14 cellular contexts compared by ENCODE assay signal in genomic region chr11:117900144-117900651, GRCh38. TPM values are rescaled to one million over a fixed set of nuclear protein-coding genes. Genes with fewer than 3 reads are reported as not detected.
DNase-seq lines count a peak whose midpoint lies in the region; ATAC-seq, FAIRE-seq and TF ChIP-seq lines count a peak whose summit lies in the region.
"Had no signal": no experiment of that assay in that cellular context is flagged by ENCODE, and none has a peak within 500 bp of the region (broad histone marks: within the 10 kb centered on the region; RNA-seq: fewer than 3 reads in every experiment).

No MANE protein-coding gene starts in this region.

- FAIRE-seq in GM12892 (lab: Jason Lieb, UNC) = peak; percentile 90

- ATAC-seq in GM19463 (IDR thresholded peaks at IDR 0.05; ENCODE audit: unreplicated experiment) = peak; percentile 79
- ATAC-seq in GM21390 (IDR thresholded peaks at IDR 0.05; ENCODE audit: unreplicated experiment) = no peak

- DNase-seq in GM12892 (ENCODE audit: insufficient read length) (no peak), NOMO-1 treated with DMSO at 0.1 percent for 48 hours (lab: John Stamatoyannopoulos, UW; ENCODE audit: unreplicated experiment) (peak; percentile 60), mesenteric fat pad (ENCODE audit: low spot score) (peak; percentile 28), NCI-H1694 (lab: John Stamatoyannopoulos, UW) (no peak)
- no peak for DNase-seq in activated CD4-positive, alpha-beta T cell treated with anti-CD3 and anti-CD28 coated beads for 4 hours
- DNase-seq: activated CD8-positive, alpha-beta memory T cell treated with anti-CD3 and anti-CD28 coated beads, Interleukin-2, amount 50 U/mL, for 4 hours; aorta; Calu3; NCI-H2029; stimulated activated CD4-positive, alpha-beta T cell treated with anti-CD3 and anti-CD28 coated beads, Interleukin-4, amount 100 ng/mL, for 4 hours; T-helper 2 cell had no signal

- no peak for TF ChIP-seq POLR2A in GM12892 (IDR thresholded peaks at IDR 0.05; ENCODE audit: low read depth, low read length)

RNA-seq across cellular contexts. Expression of gene FXYD6, which starts 23.7 kb away (rescaled TPM):
- polyA plus RNA-seq in GM12892 (2012; ENCODE audit: missing spikeins) = 1.1 TPM
- 21.5 TPM for total RNA-seq in mesenteric fat pad
- total RNA-seq: OCI-LY7 had no signal

RNA-seq across cellular contexts. Expression of gene TMPRSS13, which starts 29.0 kb away (rescaled TPM):
- 0.51 TPM for polyA plus RNA-seq in GM12892 (2012; ENCODE audit: missing spikeins)
- total RNA-seq in mesenteric fat pad = 0.39 TPM

Comparison
In these comparisons a context has a peak if more than half of its experiments do, and no peak if none do; other contexts are left out.
1. DNase-seq: peak in NOMO-1 treated with DMSO at 0.1 percent for 48 hours (single experiment) and mesenteric fat pad (single experiment); none in GM12892 (single experiment), NCI-H1694 (single experiment) and activated CD4-positive, alpha-beta T cell treated with anti-CD3 and anti-CD28 coated beads for 4 hours (0 of 2).